Comparison of ENCODE assay signal across 9 cellular contexts in the genomic region with DNA sequence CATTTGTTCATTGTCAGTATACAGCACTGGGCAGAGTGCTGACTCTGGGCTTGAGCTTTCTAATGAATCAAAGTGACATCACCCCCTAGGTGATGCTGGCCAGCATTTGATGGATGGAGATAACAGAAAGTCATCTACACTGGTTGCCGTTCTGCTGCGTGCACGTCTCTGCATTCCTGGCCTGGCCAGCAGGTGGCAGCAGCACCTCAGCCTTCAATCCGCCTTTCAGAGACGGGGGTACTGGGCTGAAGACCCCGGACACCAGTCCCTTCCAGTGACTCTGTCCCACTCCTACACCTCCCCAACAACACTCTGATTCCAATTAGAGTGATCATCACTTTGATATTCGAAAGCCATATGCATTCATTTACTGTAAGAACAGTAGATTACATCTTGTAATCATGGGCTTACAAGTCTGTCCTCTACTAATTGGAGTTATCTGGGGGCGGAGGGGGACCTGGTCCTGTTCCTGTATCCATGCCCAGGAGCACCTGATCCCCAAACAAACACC. TPM values are rescaled to one million over a fixed set of nuclear protein-coding genes. Genes with fewer than 3 reads are reported as not detected.
DNase-seq lines count a peak whose midpoint lies in the region; ATAC-seq and FAIRE-seq lines count a peak whose summit lies in the region.
"Had no signal": no experiment of that assay in that cellular context is flagged by ENCODE, and none has a peak within 500 bp of the region (broad histone marks: within the 10 kb centered on the region; RNA-seq: fewer than 3 reads in every experiment).

No MANE protein-coding gene starts in this region.

- H3K9me3 ChIP-seq in adipocyte (ENCODE audit: control insufficient read depth, low read length) (no peaks in the 10 kb centered on the region), small intestine (ENCODE audit: control insufficient read depth, low read depth) (no peaks in the 10 kb centered on the region)

- no peaks in the 10 kb centered on the region for H3K36me3 ChIP-seq in adipocyte (ENCODE audit: control insufficient read depth, insufficient read depth, low read length, severe bottlenecking)
- H3K36me3 ChIP-seq in small intestine (ENCODE audit: control insufficient read depth in 2 of 2, insufficient read depth in 2 of 2, low read length in 2 of 2), result no peaks in the 10 kb centered on the region

- H3K27me3 ChIP-seq in adipocyte (replicated peaks; ENCODE audit: control insufficient read depth, insufficient read depth, low read length) (peaks cover 33% of the 10 kb centered on the region), small intestine (ENCODE audit: control insufficient read depth in 2 of 2, insufficient read depth in 2 of 2, low read length in 2 of 2) (no peaks in the 10 kb centered on the region)

- H3K4me3 ChIP-seq in adipocyte (ENCODE audit: low read length), result no peak overlapping the region
- no peak overlapping the region for H3K4me3 ChIP-seq in small intestine (ENCODE audit: low read depth in 1 of 2, low read length in 2 of 2)

- H3K9ac ChIP-seq in adipocyte (ENCODE audit: low read length), result no peak overlapping the region

- H3K4me1 ChIP-seq in adipocyte (ENCODE audit: control insufficient read depth, insufficient read depth, low read length), result no peaks in the 10 kb centered on the region
- no peaks in the 10 kb centered on the region for H3K4me1 ChIP-seq in small intestine (ENCODE audit: control insufficient read depth in 2 of 2, insufficient read depth in 1 of 2, low read depth in 1 of 2, low read length in 1 of 2)

- ATAC-seq in GM21737 (IDR thresholded peaks at IDR 0.05; ENCODE audit: unreplicated experiment), result no peak

- FAIRE-seq in small intestine (lab: Jason Lieb, UNC), result no peak
- FAIRE-seq: G401.6 had no signal

- 0 to 6% (median 3%) methylated on average over 8 of the region's 8 CpGs for WGBS in small intestine, 3 donors

- DNase-seq in NCI-H2081 (lab: John Stamatoyannopoulos, UW), result peak; percentile 25 to 49
- no peak for DNase-seq in NCI-H2081 treated with DMSO at 0.1 percent for 48 hours (lab: John Stamatoyannopoulos, UW)
- DNase-seq in HT1080 (ENCODE audit: low read depth), result peak; percentile 62
- peak; percentile 25 for DNase-seq in T follicular helper cell (ENCODE audit: low read depth)
- DNase-seq in adipocyte (ENCODE audit: low read depth), result peak; percentile 70
- DNase-seq in hepatic stellate cell (ENCODE audit: low spot score), result peak; percentile 52
- DNase-seq in small intestine, result peak; percentile 29

- H3K27ac ChIP-seq in small intestine (ENCODE audit: low read depth in 1 of 2, low read length in 1 of 2), result no peak overlapping the region

RNA-seq across cellular contexts. Expression of a gene that starts 6.0 kb away (rescaled TPM):
- not detected in 2 replicates for total RNA-seq in HT1080 (2014; rRNA removed; shearing (Covaris generic))
- not detected in 2 replicates for polyA plus RNA-seq in HT1080 (2015; cell fraction: cytosol; rRNA removed)
- polyA plus RNA-seq in HT1080 (2015; cell fraction: nucleus; rRNA removed), result not detected in 2 replicates
- polyA plus RNA-seq in small intestine, result not detected

RNA-seq across cellular contexts. Expression of a gene that starts 56.1 kb away (rescaled TPM):
- 27.2 and 37.0 TPM in 2 replicates for total RNA-seq in HT1080 (2014; rRNA removed; shearing (Covaris generic))
- 29.5 and 32.4 TPM in 2 replicates for polyA plus RNA-seq in HT1080 (2015; cell fraction: cytosol; rRNA removed)
- 14.0 and 16.8 TPM in 2 replicates for polyA plus RNA-seq in HT1080 (2015; cell fraction: nucleus; rRNA removed)
- 10 to 100 TPM; 46.5 to 60.8 (median 57.4) TPM for polyA plus RNA-seq in small intestine
